Comparison of ENCODE assay signal across 1 cellular context in the genomic region with DNA sequence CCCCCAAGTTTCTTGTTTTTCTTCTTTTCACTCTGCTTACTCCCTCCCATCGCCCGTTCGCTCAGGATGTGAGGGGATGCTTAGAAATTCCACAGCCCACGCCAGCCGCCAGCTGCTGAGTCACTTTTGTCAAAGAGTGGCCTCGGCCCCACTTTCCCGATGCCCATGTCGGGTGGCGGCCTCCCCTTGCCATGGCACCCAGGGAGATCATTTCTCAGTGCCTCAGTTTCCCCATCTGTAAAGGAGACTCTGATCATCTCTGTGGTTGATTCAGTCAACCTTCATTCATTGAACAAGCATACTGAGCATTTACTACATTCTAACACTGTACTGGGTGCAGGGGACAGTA.
TF ChIP-seq lines count a peak whose summit lies in the region.

No MANE protein-coding gene starts in this region.

TF ChIP-seq in HepG2, 621 proteins besides CTCF, POLR2A, EP300 and RAD21:
- TF ChIP-seq ZNF432 (CRISPR knock-in tag; IDR thresholded peaks at IDR 0.05; ENCODE audit: borderline replicate concordance), result no peak
- peak; percentile 6 for TF ChIP-seq XRCC5 (optimal IDR thresholded peaks at IDR 0.05; ENCODE audit: low read length)
- TF ChIP-seq U2AF1 (optimal IDR thresholded peaks at IDR 0.05; ENCODE audit: low read depth, low read length), result no peak
